ENCODE assay signal across 1 cellular context in the genomic region with DNA sequence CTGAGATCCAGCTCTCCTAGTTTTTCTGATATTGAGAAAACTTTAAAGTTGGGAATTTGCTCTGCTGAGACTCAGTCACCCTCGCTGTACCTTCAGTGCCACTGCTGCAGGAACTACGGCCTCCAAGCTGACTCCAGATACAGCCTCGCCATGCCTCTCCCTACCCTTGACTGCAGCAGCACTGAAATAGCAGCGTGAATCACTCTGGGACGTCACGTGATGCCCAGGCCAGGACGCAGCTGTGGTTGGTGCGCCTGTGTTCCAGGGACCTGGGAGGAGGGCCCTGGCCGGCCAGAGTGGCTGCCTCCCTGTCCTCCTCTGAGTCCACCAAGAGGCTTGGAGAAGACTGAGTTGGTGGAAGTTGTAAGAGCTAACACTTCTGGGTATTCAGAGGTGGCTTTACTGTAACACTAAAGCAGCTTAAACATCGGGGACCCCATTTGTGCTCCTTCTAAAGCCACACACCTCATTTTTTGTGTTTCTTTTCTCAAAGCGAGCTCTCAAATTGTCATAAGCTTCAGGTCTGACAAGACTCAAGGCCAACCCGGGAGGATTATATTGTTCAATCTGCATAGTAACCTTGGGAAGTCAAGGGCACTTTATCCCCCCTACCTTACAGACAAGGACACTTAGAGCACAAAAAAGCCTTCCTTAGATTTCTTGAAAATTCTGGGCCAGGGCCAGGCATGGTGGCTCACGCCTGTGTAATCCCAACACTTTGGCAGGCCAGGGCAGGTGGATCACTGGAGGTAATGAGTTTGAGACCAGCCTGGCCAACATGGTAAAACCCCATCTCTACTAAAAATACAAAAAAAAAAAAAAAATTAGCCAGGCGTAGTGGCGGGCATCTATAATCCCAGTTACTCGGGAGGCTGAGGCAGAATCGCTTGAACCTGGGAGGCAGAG.
TF ChIP-seq lines count a peak whose summit lies in the region.

No MANE protein-coding gene starts in this region.

TF ChIP-seq in H1, 55 proteins besides CTCF, POLR2A, EP300 and RAD21:
- TF ChIP-seq GTF2F1 (IDR thresholded peaks at IDR 0.05; ENCODE audit: borderline replicate concordance, low read depth, low read length), result peak; percentile 66; the same call in 1 of the 2 replicates
- TF ChIP-seq, protein P1, sequence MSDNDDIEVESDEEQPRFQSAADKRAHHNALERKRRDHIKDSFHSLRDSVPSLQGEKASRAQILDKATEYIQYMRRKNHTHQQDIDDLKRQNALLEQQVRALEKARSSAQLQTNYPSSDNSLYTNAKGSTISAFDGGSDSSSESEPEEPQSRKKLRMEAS (IDR thresholded peaks at IDR 0.05), result peak; percentile 81
- no peak for TF ChIP-seq RBBP5 (IDR thresholded peaks at IDR 0.05; ENCODE audit: borderline replicate concordance, low read depth, low read length)
- no peak for TF ChIP-seq SP2 (IDR thresholded peaks at IDR 0.05; ENCODE audit: low read length)
- TF ChIP-seq BCL11A (IDR thresholded peaks at IDR 0.05; ENCODE audit: low read depth in 2 of 2, low read length in 2 of 2), result no peak
- TF ChIP-seq, protein P2, sequence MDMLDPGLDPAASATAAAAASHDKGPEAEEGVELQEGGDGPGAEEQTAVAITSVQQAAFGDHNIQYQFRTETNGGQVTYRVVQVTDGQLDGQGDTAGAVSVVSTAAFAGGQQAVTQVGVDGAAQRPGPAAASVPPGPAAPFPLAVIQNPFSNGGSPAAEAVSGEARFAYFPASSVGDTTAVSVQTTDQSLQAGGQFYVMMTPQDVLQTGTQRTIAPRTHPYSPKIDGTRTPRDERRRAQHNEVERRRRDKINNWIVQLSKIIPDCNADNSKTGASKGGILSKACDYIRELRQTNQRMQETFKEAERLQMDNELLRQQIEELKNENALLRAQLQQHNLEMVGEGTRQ (IDR thresholded peaks at IDR 0.05; ENCODE audit: low read length), result peak; percentile 91
- no peak for TF ChIP-seq MAFK (IDR thresholded peaks at IDR 0.05; ENCODE audit: low read depth, low read length)
- peak; percentile 34; the same call in 1 of the 2 replicates for TF ChIP-seq TBP (IDR thresholded peaks at IDR 0.05; ENCODE audit: low read depth, low read length)
- TF ChIP-seq, protein P3, sequence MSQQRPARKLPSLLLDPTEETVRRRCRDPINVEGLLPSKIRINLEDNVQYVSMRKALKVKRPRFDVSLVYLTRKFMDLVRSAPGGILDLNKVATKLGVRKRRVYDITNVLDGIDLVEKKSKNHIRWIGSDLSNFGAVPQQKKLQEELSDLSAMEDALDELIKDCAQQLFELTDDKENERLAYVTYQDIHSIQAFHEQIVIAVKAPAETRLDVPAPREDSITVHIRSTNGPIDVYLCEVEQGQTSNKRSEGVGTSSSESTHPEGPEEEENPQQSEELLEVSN (IDR thresholded peaks at IDR 0.05), result peak; percentile 49
- peak; percentile 51 for TF ChIP-seq TAF1 (IDR thresholded peaks at IDR 0.05; ENCODE audit: low read depth, low read length)
- 0 out of 2 replicates have a peak, but pooled peaks have one; percentile 10 for TF ChIP-seq TCF12 (IDR thresholded peaks at IDR 0.05; ENCODE audit: low read depth, low read length)
- TF ChIP-seq POLR2AphosphoS5 (IDR thresholded peaks at IDR 0.05; ENCODE audit: low read depth, low read length), result peak; percentile 73; the same call in 1 of the 2 replicates
- TF ChIP-seq, protein P4, sequence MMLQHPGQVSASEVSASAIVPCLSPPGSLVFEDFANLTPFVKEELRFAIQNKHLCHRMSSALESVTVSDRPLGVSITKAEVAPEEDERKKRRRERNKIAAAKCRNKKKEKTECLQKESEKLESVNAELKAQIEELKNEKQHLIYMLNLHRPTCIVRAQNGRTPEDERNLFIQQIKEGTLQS (IDR thresholded peaks at IDR 0.05; ENCODE audit: insufficient read depth, low read depth, low read length), result peak; percentile 61; the same call in 1 of the 2 replicates
